In the genomic region with DNA sequence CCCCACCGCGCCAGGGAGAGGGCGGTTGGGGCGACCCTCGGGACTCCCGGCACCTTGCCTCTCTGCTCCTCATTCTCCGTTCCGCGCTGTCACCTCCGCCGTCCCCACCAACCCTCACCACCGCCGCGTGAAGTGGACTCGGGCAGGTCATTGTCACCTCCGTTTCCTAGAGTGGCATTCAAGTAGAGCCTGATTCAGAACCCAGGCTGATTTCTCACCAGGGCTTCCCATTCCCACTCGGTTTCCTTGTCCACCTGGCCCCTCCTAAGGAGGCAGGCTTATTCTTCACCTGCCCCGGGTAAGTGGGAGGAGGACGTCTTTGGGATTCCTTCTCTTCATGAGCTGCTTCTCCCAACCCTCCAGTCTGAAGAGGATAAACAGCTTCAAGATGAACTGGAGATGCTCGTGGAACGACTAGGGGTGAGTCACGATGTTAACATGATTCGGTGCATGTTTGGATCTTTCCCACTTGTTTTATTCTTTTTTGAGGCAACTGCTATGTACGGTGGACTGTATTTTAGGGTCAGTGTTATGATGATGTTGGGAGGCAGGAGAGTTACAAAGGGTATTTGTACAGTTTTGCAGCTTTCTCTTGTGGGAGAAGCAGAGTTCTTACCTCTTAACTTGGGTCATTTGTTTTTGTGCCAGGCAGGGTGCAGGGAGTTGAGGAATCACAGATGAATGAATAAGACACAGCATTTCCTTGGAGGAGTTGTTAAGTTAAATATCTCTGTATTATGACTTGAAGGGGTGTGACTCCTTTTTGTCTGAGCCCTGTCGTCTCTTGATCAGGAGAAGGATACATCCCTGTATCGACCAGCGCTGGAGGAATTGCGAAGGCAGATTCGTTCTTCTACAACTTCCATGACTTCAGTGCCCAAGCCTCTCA, we compare ENCODE assay signal across 1 cellular context.
TF ChIP-seq lines count a peak whose summit lies in the region.

No MANE protein-coding gene starts in this region.

TF ChIP-seq in K562, 482 proteins besides CTCF, POLR2A, EP300 and RAD21 (continues in another document):
- TF ChIP-seq ZNF12 (CRISPR knock-in tag; IDR thresholded peaks at IDR 0.05) (0 out of 2 replicates have a peak, but pooled peaks have one; percentile 16), U2AF1 (optimal IDR thresholded peaks at IDR 0.05; ENCODE audit: low read depth, low read length) (no peak), ARNT (IDR thresholded peaks at IDR 0.05) (no peak), TEAD1 (CRISPR knock-in tag; IDR thresholded peaks at IDR 0.05) (peak in 1 of 2 experiments; percentile 49; a peak in 1 of 4 replicates), NR3C1 (CRISPR knock-in tag; IDR thresholded peaks at IDR 0.05) (no peak), MIER1 (IDR thresholded peaks at IDR 0.05; ENCODE audit: low read depth) (0 out of 2 replicates have a peak, but pooled peaks have one; percentile 37), CTBP1 (IDR thresholded peaks at IDR 0.05; ENCODE audit: borderline replicate concordance) (0 out of 2 replicates have a peak, but pooled peaks have one; percentile 5), ZFX (CRISPR knock-in tag; IDR thresholded peaks at IDR 0.05) (peak; percentile 64), ZNF76 (CRISPR knock-in tag; IDR thresholded peaks at IDR 0.05; ENCODE audit: borderline replicate concordance) (0 out of 2 replicates have a peak, but pooled peaks have one; percentile 1), POLR3G (IDR thresholded peaks at IDR 0.05; ENCODE audit: extremely low read depth, insufficient read length, insufficient replicate concordance) (no peak), MYC (IDR thresholded peaks at IDR 0.05; ENCODE audit: low read depth, low read length) (no peak), MYC (CRISPR knock-in tag; IDR thresholded peaks at IDR 0.05; ENCODE audit: borderline replicate concordance, low read depth) (peak; percentile 27; the same call in 1 of the 2 replicates), CHD2 (IDR thresholded peaks at IDR 0.05; ENCODE audit: low read depth, low read length) (no peak), FOSL1 (tag; conservative IDR thresholded peaks at IDR 0.05) (peak; percentile 47; the same call in 1 of the 2 replicates)
- TF ChIP-seq, protein P1, sequence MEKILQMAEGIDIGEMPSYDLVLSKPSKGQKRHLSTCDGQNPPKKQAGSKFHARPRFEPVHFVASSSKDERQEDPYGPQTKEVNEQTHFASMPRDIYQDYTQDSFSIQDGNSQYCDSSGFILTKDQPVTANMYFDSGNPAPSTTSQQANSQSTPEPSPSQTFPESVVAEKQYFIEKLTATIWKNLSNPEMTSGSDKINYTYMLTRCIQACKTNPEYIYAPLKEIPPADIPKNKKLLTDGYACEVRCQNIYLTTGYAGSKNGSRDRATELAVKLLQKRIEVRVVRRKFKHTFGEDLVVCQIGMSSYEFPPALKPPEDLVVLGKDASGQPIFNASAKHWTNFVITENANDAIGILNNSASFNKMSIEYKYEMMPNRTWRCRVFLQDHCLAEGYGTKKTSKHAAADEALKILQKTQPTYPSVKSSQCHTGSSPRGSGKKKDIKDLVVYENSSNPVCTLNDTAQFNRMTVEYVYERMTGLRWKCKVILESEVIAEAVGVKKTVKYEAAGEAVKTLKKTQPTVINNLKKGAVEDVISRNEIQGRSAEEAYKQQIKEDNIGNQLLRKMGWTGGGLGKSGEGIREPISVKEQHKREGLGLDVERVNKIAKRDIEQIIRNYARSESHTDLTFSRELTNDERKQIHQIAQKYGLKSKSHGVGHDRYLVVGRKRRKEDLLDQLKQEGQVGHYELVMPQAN (IDR thresholded peaks at IDR 0.05; ENCODE audit: borderline replicate concordance) = peak; percentile 76
- TF ChIP-seq, protein P2, sequence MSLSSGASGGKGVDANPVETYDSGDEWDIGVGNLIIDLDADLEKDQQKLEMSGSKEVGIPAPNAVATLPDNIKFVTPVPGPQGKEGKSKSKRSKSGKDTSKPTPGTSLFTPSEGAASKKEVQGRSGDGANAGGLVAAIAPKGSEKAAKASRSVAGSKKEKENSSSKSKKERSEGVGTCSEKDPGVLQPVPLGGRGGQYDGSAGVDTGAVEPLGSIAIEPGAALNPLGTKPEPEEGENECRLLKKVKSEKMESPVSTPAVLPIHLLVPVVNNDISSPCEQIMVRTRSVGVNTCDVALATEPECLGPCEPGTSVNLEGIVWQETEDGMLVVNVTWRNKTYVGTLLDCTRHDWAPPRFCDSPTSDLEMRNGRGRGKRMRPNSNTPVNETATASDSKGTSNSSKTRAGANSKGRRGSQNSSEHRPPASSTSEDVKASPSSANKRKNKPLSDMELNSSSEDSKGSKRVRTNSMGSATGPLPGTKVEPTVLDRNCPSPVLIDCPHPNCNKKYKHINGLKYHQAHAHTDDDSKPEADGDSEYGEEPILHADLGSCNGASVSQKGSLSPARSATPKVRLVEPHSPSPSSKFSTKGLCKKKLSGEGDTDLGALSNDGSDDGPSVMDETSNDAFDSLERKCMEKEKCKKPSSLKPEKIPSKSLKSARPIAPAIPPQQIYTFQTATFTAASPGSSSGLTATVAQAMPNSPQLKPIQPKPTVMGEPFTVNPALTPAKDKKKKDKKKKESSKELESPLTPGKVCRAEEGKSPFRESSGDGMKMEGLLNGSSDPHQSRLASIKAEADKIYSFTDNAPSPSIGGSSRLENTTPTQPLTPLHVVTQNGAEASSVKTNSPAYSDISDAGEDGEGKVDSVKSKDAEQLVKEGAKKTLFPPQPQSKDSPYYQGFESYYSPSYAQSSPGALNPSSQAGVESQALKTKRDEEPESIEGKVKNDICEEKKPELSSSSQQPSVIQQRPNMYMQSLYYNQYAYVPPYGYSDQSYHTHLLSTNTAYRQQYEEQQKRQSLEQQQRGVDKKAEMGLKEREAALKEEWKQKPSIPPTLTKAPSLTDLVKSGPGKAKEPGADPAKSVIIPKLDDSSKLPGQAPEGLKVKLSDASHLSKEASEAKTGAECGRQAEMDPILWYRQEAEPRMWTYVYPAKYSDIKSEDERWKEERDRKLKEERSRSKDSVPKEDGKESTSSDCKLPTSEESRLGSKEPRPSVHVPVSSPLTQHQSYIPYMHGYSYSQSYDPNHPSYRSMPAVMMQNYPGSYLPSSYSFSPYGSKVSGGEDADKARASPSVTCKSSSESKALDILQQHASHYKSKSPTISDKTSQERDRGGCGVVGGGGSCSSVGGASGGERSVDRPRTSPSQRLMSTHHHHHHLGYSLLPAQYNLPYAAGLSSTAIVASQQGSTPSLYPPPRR (CRISPR knock-in tag; IDR thresholded peaks at IDR 0.05; ENCODE audit: borderline replicate concordance) = 0 out of 2 replicates have a peak, but pooled peaks have one; percentile 40
- TF ChIP-seq, protein P3, sequence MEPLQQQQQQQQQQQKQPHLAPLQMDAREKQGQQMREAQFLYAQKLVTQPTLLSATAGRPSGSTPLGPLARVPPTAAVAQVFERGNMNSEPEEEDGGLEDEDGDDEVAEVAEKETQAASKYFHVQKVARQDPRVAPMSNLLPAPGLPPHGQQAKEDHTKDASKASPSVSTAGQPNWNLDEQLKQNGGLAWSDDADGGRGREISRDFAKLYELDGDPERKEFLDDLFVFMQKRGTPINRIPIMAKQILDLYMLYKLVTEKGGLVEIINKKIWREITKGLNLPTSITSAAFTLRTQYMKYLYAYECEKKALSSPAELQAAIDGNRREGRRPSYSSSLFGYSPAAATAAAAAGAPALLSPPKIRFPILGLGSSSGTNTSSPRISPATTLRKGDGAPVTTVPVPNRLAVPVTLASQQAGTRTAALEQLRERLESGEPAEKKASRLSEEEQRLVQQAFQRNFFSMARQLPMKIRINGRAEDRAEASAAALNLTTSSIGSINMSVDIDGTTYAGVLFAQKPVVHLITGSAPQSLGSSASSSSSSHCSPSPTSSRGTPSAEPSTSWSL (CRISPR knock-in tag; IDR thresholded peaks at IDR 0.05; ENCODE audit: borderline replicate concordance) = no peak
- TF ChIP-seq, protein P4, sequence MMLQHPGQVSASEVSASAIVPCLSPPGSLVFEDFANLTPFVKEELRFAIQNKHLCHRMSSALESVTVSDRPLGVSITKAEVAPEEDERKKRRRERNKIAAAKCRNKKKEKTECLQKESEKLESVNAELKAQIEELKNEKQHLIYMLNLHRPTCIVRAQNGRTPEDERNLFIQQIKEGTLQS (IDR thresholded peaks at IDR 0.05) = peak; percentile 45; the same call in 1 of the 2 replicates
- TF ChIP-seq, protein P4 (CRISPR knock-in tag; conservative IDR thresholded peaks at IDR 0.05) = no peak
- TF ChIP-seq, protein P5, sequence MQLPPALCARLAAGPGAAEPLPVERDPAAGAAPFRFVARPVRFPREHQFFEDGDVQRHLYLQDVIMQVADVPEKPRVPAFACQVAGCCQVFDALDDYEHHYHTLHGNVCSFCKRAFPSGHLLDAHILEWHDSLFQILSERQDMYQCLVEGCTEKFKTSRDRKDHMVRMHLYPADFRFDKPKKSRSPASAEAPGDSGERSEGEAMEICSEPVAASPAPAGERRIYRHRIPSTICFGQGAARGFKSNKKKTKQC (CRISPR knock-in tag; IDR thresholded peaks at IDR 0.05) = 0 out of 2 replicates have a peak, but pooled peaks have one; percentile 46
- TF ChIP-seq, protein P6, sequence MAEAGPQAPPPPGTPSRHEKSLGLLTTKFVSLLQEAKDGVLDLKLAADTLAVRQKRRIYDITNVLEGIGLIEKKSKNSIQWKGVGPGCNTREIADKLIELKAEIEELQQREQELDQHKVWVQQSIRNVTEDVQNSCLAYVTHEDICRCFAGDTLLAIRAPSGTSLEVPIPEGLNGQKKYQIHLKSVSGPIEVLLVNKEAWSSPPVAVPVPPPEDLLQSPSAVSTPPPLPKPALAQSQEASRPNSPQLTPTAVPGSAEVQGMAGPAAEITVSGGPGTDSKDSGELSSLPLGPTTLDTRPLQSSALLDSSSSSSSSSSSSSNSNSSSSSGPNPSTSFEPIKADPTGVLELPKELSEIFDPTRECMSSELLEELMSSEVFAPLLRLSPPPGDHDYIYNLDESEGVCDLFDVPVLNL (CRISPR knock-in tag; IDR thresholded peaks at IDR 0.05; ENCODE audit: low read depth) = 0 out of 2 replicates have a peak, but pooled peaks have one; percentile 38
- TF ChIP-seq, protein P7, sequence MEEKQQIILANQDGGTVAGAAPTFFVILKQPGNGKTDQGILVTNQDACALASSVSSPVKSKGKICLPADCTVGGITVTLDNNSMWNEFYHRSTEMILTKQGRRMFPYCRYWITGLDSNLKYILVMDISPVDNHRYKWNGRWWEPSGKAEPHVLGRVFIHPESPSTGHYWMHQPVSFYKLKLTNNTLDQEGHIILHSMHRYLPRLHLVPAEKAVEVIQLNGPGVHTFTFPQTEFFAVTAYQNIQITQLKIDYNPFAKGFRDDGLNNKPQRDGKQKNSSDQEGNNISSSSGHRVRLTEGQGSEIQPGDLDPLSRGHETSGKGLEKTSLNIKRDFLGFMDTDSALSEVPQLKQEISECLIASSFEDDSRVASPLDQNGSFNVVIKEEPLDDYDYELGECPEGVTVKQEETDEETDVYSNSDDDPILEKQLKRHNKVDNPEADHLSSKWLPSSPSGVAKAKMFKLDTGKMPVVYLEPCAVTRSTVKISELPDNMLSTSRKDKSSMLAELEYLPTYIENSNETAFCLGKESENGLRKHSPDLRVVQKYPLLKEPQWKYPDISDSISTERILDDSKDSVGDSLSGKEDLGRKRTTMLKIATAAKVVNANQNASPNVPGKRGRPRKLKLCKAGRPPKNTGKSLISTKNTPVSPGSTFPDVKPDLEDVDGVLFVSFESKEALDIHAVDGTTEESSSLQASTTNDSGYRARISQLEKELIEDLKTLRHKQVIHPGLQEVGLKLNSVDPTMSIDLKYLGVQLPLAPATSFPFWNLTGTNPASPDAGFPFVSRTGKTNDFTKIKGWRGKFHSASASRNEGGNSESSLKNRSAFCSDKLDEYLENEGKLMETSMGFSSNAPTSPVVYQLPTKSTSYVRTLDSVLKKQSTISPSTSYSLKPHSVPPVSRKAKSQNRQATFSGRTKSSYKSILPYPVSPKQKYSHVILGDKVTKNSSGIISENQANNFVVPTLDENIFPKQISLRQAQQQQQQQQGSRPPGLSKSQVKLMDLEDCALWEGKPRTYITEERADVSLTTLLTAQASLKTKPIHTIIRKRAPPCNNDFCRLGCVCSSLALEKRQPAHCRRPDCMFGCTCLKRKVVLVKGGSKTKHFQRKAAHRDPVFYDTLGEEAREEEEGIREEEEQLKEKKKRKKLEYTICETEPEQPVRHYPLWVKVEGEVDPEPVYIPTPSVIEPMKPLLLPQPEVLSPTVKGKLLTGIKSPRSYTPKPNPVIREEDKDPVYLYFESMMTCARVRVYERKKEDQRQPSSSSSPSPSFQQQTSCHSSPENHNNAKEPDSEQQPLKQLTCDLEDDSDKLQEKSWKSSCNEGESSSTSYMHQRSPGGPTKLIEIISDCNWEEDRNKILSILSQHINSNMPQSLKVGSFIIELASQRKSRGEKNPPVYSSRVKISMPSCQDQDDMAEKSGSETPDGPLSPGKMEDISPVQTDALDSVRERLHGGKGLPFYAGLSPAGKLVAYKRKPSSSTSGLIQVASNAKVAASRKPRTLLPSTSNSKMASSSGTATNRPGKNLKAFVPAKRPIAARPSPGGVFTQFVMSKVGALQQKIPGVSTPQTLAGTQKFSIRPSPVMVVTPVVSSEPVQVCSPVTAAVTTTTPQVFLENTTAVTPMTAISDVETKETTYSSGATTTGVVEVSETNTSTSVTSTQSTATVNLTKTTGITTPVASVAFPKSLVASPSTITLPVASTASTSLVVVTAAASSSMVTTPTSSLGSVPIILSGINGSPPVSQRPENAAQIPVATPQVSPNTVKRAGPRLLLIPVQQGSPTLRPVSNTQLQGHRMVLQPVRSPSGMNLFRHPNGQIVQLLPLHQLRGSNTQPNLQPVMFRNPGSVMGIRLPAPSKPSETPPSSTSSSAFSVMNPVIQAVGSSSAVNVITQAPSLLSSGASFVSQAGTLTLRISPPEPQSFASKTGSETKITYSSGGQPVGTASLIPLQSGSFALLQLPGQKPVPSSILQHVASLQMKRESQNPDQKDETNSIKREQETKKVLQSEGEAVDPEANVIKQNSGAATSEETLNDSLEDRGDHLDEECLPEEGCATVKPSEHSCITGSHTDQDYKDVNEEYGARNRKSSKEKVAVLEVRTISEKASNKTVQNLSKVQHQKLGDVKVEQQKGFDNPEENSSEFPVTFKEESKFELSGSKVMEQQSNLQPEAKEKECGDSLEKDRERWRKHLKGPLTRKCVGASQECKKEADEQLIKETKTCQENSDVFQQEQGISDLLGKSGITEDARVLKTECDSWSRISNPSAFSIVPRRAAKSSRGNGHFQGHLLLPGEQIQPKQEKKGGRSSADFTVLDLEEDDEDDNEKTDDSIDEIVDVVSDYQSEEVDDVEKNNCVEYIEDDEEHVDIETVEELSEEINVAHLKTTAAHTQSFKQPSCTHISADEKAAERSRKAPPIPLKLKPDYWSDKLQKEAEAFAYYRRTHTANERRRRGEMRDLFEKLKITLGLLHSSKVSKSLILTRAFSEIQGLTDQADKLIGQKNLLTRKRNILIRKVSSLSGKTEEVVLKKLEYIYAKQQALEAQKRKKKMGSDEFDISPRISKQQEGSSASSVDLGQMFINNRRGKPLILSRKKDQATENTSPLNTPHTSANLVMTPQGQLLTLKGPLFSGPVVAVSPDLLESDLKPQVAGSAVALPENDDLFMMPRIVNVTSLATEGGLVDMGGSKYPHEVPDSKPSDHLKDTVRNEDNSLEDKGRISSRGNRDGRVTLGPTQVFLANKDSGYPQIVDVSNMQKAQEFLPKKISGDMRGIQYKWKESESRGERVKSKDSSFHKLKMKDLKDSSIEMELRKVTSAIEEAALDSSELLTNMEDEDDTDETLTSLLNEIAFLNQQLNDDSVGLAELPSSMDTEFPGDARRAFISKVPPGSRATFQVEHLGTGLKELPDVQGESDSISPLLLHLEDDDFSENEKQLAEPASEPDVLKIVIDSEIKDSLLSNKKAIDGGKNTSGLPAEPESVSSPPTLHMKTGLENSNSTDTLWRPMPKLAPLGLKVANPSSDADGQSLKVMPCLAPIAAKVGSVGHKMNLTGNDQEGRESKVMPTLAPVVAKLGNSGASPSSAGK (IDR thresholded peaks at IDR 0.05) = peak; percentile 18; the same call in 1 of the 2 replicates
